In genomic region chr4:138259801-138260200, GRCh38 we compare ENCODE assay signal across 20 cellular contexts. TPM values are rescaled to one million over a fixed set of nuclear protein-coding genes. Genes with fewer than 3 reads are reported as not detected.
A peak's percentile ranks its signal among the peaks of the same experiment; 100 is the strongest.
DNase-seq lines count a peak whose midpoint lies in the region; ATAC-seq, FAIRE-seq and TF ChIP-seq lines count a peak whose summit lies in the region.
"Had no signal": no experiment of that assay in that cellular context is flagged by ENCODE, and none has a peak within 500 bp of the region (broad histone marks: within the 10 kb centered on the region; RNA-seq: fewer than 3 reads in every experiment).

No MANE protein-coding gene starts in this region.

- CTCF ChIA-PET in Calu3 (lab: Charles Lee) = no interaction called here

- no peak for ATAC-seq in HG02981 (IDR thresholded peaks at IDR 0.05; ENCODE audit: unreplicated experiment)
- ATAC-seq: natural killer cell treated with Interleukin-12 subunit alpha and Interleukin-12 subunit beta and Interleukin-15 and Interleukin-18, amount 100 ng/mL, for 72 hours; stimulated activated naive CD8-positive, alpha-beta T cell treated with anti-CD3 and anti-CD28 coated beads, Interleukin-15, Interleukin-2, amounts not matched to agents 100 U/mL and 50 U/mL, for 24 hours had no signal

- H3K4me3 ChIP-seq in adipocyte (ENCODE audit: low read length) = no peak overlapping the region
- H3K4me3 ChIP-seq: left ventricle myocardium inferior, sigmoid colon had no signal

- no peaks in the 10 kb centered on the region for H3K27me3 ChIP-seq in adipocyte (replicated peaks; ENCODE audit: control insufficient read depth, insufficient read depth, low read length)
- H3K27me3 ChIP-seq: BE2C, sigmoid colon had no signal

- no peak overlapping the region for H3K4me3 Mint-ChIP-seq in Calu3 (ENCODE audit: low read depth, unreplicated experiment)
- H3K4me3 Mint-ChIP-seq: activated naive CD8-positive, alpha-beta T cell treated with anti-CD3 and anti-CD28 coated beads, Interleukin-2, amount 10 ng/mL, durations not matched to agents 7 days and 5 days; dendritic cell treated with granulocyte-macrophage colony-stimulating factor and Interleukin-4, amounts not matched to agents 40 ng/mL and 50 ng/mL, for 4 days; natural killer cell treated with Interleukin-12 subunit alpha and Interleukin-12 subunit beta and Interleukin-15 and Interleukin-18, amount 100 ng/mL, for 72 hours had no signal

- DNase-seq in AG20443 (ENCODE audit: low spot score) (peak; percentile 18), HTR-8/SVneo (ENCODE audit: insufficient read length, low spot score) (peak; percentile 36), adipocyte (ENCODE audit: low read depth) (peak; percentile 57), glomerular endothelial cell (ENCODE audit: extremely low read depth, low read depth, low spot score) (peak; percentile 34), NCI-H2029 treated with DMSO at 0.1 percent for 48 hours (lab: John Stamatoyannopoulos, UW) (no peak), NCI-H774 (lab: John Stamatoyannopoulos, UW) (no peak), Calu3 (no peak)
- DNase-seq: activated naive CD8-positive, alpha-beta T cell treated with anti-CD3 and anti-CD28 coated beads, Interleukin-2, amount 10 ng/mL, durations not matched to agents 7 days and 5 days; BE2C; GOT3; left ventricle myocardium inferior; NCI-H1092; NCI-H526 treated with DMSO at 0.1 percent for 48 hours; SHP77; sigmoid colon; stimulated activated naive CD8-positive, alpha-beta T cell treated with anti-CD3 and anti-CD28 coated beads, Interleukin-15, Interleukin-2, amounts not matched to agents 100 U/mL and 50 U/mL, for 24 hours had no signal

- H3K9me3 Mint-ChIP-seq in Calu3 (ENCODE audit: low read depth, unreplicated experiment) = peaks cover 4% of the 10 kb centered on the region
- H3K9me3 Mint-ChIP-seq: activated naive CD8-positive, alpha-beta T cell treated with anti-CD3 and anti-CD28 coated beads, Interleukin-2, amount 10 ng/mL, durations not matched to agents 7 days and 5 days had no signal

- no TSS peak for BruUV-seq in Calu3 (replicated peaks; lab: Mats Ljungman, UMichigan)

- H3K36me3 Mint-ChIP-seq in Calu3 (ENCODE audit: insufficient read depth, unreplicated experiment) = peaks cover 7% of the 10 kb centered on the region
- H3K36me3 Mint-ChIP-seq: activated naive CD8-positive, alpha-beta T cell treated with anti-CD3 and anti-CD28 coated beads, Interleukin-2, amount 10 ng/mL, durations not matched to agents 7 days and 5 days; natural killer cell treated with Interleukin-12 subunit alpha and Interleukin-12 subunit beta and Interleukin-15 and Interleukin-18, amount 100 ng/mL, for 72 hours had no signal

- no peak for TF ChIP-seq CTCF in Calu3 (IDR thresholded peaks at IDR 0.05; ENCODE audit: unreplicated experiment)

- no peak overlapping the region for H3K27ac Mint-ChIP-seq in Calu3 (ENCODE audit: unreplicated experiment)
- H3K27ac Mint-ChIP-seq: activated naive CD8-positive, alpha-beta T cell treated with anti-CD3 and anti-CD28 coated beads, Interleukin-2, amount 10 ng/mL, durations not matched to agents 7 days and 5 days; dendritic cell treated with granulocyte-macrophage colony-stimulating factor and Interleukin-4, amounts not matched to agents 40 ng/mL and 50 ng/mL, for 4 days; natural killer cell treated with Interleukin-12 subunit alpha and Interleukin-12 subunit beta and Interleukin-15 and Interleukin-18, amount 100 ng/mL, for 72 hours had no signal

- H3K27me3 Mint-ChIP-seq in Calu3 (ENCODE audit: unreplicated experiment) = no peaks in the 10 kb centered on the region
- H3K27me3 Mint-ChIP-seq: dendritic cell treated with granulocyte-macrophage colony-stimulating factor and Interleukin-4, amounts not matched to agents 40 ng/mL and 50 ng/mL, for 4 days; natural killer cell treated with Interleukin-12 subunit alpha and Interleukin-12 subunit beta and Interleukin-15 and Interleukin-18, amount 100 ng/mL, for 72 hours had no signal

- FAIRE-seq in HTR-8/SVneo (lab: Jason Lieb, UNC) = no peak
- FAIRE-seq: TTC549 had no signal

- peaks cover 9% of the 10 kb centered on the region for H3K4me1 Mint-ChIP-seq in Calu3 (ENCODE audit: low read depth, unreplicated experiment)

- H3K4me1 ChIP-seq in adipocyte (ENCODE audit: control insufficient read depth, insufficient read depth, low read length) = peaks cover 2% of the 10 kb centered on the region
- H3K4me1 ChIP-seq: BE2C, left ventricle myocardium inferior, sigmoid colon had no signal

- H3K36me3 ChIP-seq in adipocyte (ENCODE audit: control insufficient read depth, insufficient read depth, low read length, severe bottlenecking) = no peaks in the 10 kb centered on the region
- H3K36me3 ChIP-seq: BE2C, left ventricle myocardium inferior, sigmoid colon had no signal

- intact Hi-C loops in Calu3 (cut with micrococcal nuclease; ENCODE audit: unreplicated experiment) = no loop called here

- no peak overlapping the region for H3K9ac ChIP-seq in adipocyte (ENCODE audit: low read length)

- no peaks in the 10 kb centered on the region for H3K9me3 ChIP-seq in adipocyte (ENCODE audit: control insufficient read depth, low read length)
- H3K9me3 ChIP-seq: BE2C, left ventricle myocardium inferior, sigmoid colon had no signal

RNA-seq across cellular contexts. Expression of gene SLC7A11, which starts 17.7 kb away (rescaled TPM):
- 28.0 and 36.9 TPM in 2 replicates for total RNA-seq in glomerular endothelial cell
- 37.7 and 49.4 TPM in 2 replicates for total RNA-seq in Calu3 (2022)

Comparison
In these comparisons a context has a peak if more than half of its experiments do, and no peak if none do; other contexts are left out.
1. DNase-seq: peak in AG20443 (single experiment), HTR-8/SVneo (single experiment), adipocyte (single experiment) and glomerular endothelial cell (single experiment); none in NCI-H2029 treated with DMSO at 0.1 percent for 48 hours (single experiment), NCI-H774 (single experiment) and Calu3 (single experiment).